24 cellular contexts compared by ENCODE assay signal in genomic region chr5:118451697-118452247, GRCh38.
A peak's percentile ranks its signal among the peaks of the same experiment; 100 is the strongest.
DNase-seq lines count a peak whose midpoint lies in the region; ATAC-seq, FAIRE-seq and TF ChIP-seq lines count a peak whose summit lies in the region.
"Had no signal": no experiment of that assay in that cellular context is flagged by ENCODE, and none has a peak within 500 bp of the region (broad histone marks: within the 10 kb centered on the region; RNA-seq: fewer than 3 reads in every experiment).

No MANE protein-coding gene starts in this region.

- in situ Hi-C loops in K562 (cut with MboI): no loop called here

- H3K36me3 Mint-ChIP-seq in GM23338 (ENCODE audit: low read depth): no peaks in the 10 kb centered on the region; the same call in 2 of the 3 replicates
- H3K36me3 Mint-ChIP-seq: CD4-positive, CD25-positive, alpha-beta regulatory T cell; CD8-positive, alpha-beta T cell had no signal

- CTCF ChIA-PET in K562 (lab: Yijun Ruan, JAX; ENCODE audit: low intra/inter-chr PET ratio): no interaction called here

- no peaks in the 10 kb centered on the region for H3K9me1 ChIP-seq in K562 (ENCODE audit: control insufficient read depth, insufficient read depth, low read length)

- 0% methylated on average over 3 of the region's 3 CpGs for WGBS in K562 (ENCODE audit: insufficient coverage, low coverage, missing lambda C conversion rate)

- H3K27ac ChIP-seq in GM23338 (ENCODE audit: low read depth) (no peak overlapping the region), K562 (ENCODE audit: extremely low read depth, low read depth, low read length) (no peak overlapping the region)
- H3K27ac ChIP-seq: 22Rv1, BLaER1, C4-2B, GM23248 had no signal

- H4K20me1 ChIP-seq in GM23338 (replicated peaks; ENCODE audit: insufficient read depth) (no peaks in the 10 kb centered on the region), K562 (replicated peaks; ENCODE audit: control insufficient read depth, insufficient read depth, low read length) (no peaks in the 10 kb centered on the region)
- H4K20me1 ChIP-seq: BLaER1 had no signal

- peak overlapping the region; percentile 50; the same call in 1 of the 2 replicates for H3K27ac Mint-ChIP-seq in GM23338
- H3K27ac Mint-ChIP-seq: B cell; CD4-positive, CD25-positive, alpha-beta regulatory T cell; CD8-positive, alpha-beta T cell had no signal

- no peaks in the 10 kb centered on the region for H3K9me3 ChIP-seq in K562 (replicated peaks; ENCODE audit: control insufficient read depth, insufficient read depth, low read depth, low read length)
- H3K9me3 ChIP-seq: BLaER1 had no signal

- H3K4me1 ChIP-seq in GM23338 (ENCODE audit: insufficient read depth) (peaks cover 13% of the 10 kb centered on the region), K562 (replicated peaks in 1 of 2; ENCODE audit: control insufficient read depth in 2 of 2, insufficient read depth in 2 of 2, low read length in 2 of 2) (no peaks in the 10 kb centered on the region)
- H3K4me1 ChIP-seq: Caco-2 had no signal

- no peak overlapping the region for H3K4me3 ChIP-seq in GM23338
- no peak overlapping the region for H3K4me3 ChIP-seq in K562
- H3K4me3 ChIP-seq: BLaER1, GM23248 had no signal

- H3K27me3 ChIP-seq in GM23338 (ENCODE audit: insufficient read depth) (no peaks in the 10 kb centered on the region), K562 (ENCODE audit: control insufficient read depth in 2 of 2, insufficient read depth in 2 of 2, low read length in 2 of 2) (no peaks in the 10 kb centered on the region)
- H3K27me3 ChIP-seq: BLaER1 had no signal

- TF ChIP-seq EP300 in Ishikawa (IDR thresholded peaks at IDR 0.05; ENCODE audit: borderline replicate concordance) (no peak), K562 (IDR thresholded peaks at IDR 0.05; ENCODE audit: low read length) (no peak)

- peak; percentile 8 for DNase-seq in DMS 273 (lab: John Stamatoyannopoulos, UW; ENCODE audit: unreplicated experiment)
- no peak for DNase-seq in DMS 273 treated with DMSO at 0.1 percent for 48 hours (lab: John Stamatoyannopoulos, UW)
- no peak for DNase-seq in GM23338 (ENCODE audit: low spot score)
- no peak for DNase-seq in K562 (ENCODE audit: extremely low read depth in 1 of 4, low spot score in 3 of 4)
- DNase-seq in superior temporal gyrus (ENCODE audit: extremely low spot score): no peak
- DNase-seq: Caco-2; CD4-positive, CD25-positive, alpha-beta regulatory T cell; CD8-positive, alpha-beta T cell; DMS53; DMS79 treated with DMSO at 0.1 percent for 48 hours; GF-D8; GM23248; H9 had no signal

- no peaks in the 10 kb centered on the region for H3K79me2 ChIP-seq in GM23338 (replicated peaks; ENCODE audit: insufficient read depth)
- no peaks in the 10 kb centered on the region for H3K79me2 ChIP-seq in K562 (ENCODE audit: control insufficient read depth, insufficient read depth, low read length)

- peaks cover 23% of the 10 kb centered on the region for H3K4me1 Mint-ChIP-seq in GM23338
- H3K4me1 Mint-ChIP-seq: B cell; CD4-positive, CD25-positive, alpha-beta regulatory T cell had no signal

- no peak for TF ChIP-seq POLR2A in K562 (conservative IDR thresholded peaks at IDR 0.05)

- H3K27me3 Mint-ChIP-seq in GM23338 (ENCODE audit: insufficient read depth, low read depth, poor library complexity): no peaks in the 10 kb centered on the region
- H3K27me3 Mint-ChIP-seq: B cell; CD4-positive, CD25-positive, alpha-beta regulatory T cell had no signal

- no peaks in the 10 kb centered on the region for H3F3A ChIP-seq in GM23338 (replicated peaks; ENCODE audit: low read depth)

- H3K9me3 Mint-ChIP-seq in GM23338: no peaks in the 10 kb centered on the region
- H3K9me3 Mint-ChIP-seq: CD8-positive, alpha-beta T cell had no signal

- no peak for TF ChIP-seq CTCF in GM23338 (conservative IDR thresholded peaks at IDR 0.05; ENCODE audit: low read depth in 2 of 2)
- TF ChIP-seq CTCF in K562 (IDR thresholded peaks at IDR 0.05 in 2 of 3, conservative IDR thresholded peaks at IDR 0.05 in 1 of 3; ENCODE audit: insufficient read depth in 2 of 3, low read depth in 1 of 3, low read length in 3 of 3): no peak

- no peak overlapping the region for H3K9ac ChIP-seq in K562 (ENCODE audit: insufficient read depth in 1 of 2, low read depth in 2 of 2, low read length in 2 of 2)
- H3K9ac ChIP-seq: BLaER1, GM23248 had no signal

- H3K36me3 ChIP-seq in GM23338 (ENCODE audit: insufficient read depth) (no peaks in the 10 kb centered on the region), K562 (ENCODE audit: control insufficient read depth, insufficient read depth, low read length) (no peaks in the 10 kb centered on the region)
- H3K36me3 ChIP-seq: BLaER1 had no signal

- ATAC-seq in GM23338: no peak
- no peak for ATAC-seq in K562
- ATAC-seq in HG03135 (IDR thresholded peaks at IDR 0.05; ENCODE audit: unreplicated experiment): no peak
- no peak for ATAC-seq in GM18907 (IDR thresholded peaks at IDR 0.05; ENCODE audit: unreplicated experiment)
- ATAC-seq: CD8-positive, alpha-beta T cell; HCT116 had no signal

- intact Hi-C loops in K562 (cut with micrococcal nuclease): no loop called here

- no peak for FAIRE-seq in K562 (lab: Jason Lieb, UNC)
- FAIRE-seq: A204.1, GM12892, GM19239 had no signal

- TF ChIP-seq RAD21 in Ishikawa (IDR thresholded peaks at IDR 0.05; ENCODE audit: low read depth): no peak
- TF ChIP-seq RAD21 in K562 (CRISPR knock-in tag; conservative IDR thresholded peaks at IDR 0.05 in 1 of 2, IDR thresholded peaks at IDR 0.05 in 1 of 2): no peak

- POLR2A ChIA-PET in K562 (lab: Yijun Ruan, JAX): no interaction called here

- no peak overlapping the region for H3K4me3 Mint-ChIP-seq in GM23338
- H3K4me3 Mint-ChIP-seq: B cell; CD4-positive, CD25-positive, alpha-beta regulatory T cell; CD8-positive, alpha-beta T cell had no signal

- BruUV-seq in K562 (replicated peaks; lab: Mats Ljungman, UMichigan): no TSS peak

- H3K4me2 ChIP-seq in GM23338 (no peak overlapping the region), K562 (ENCODE audit: insufficient read depth, low read length) (no peak overlapping the region)
- H3K4me2 ChIP-seq: BLaER1 had no signal

- H2AFZ ChIP-seq in GM23338 (no peak overlapping the region), K562 (ENCODE audit: low read depth, low read length) (no peak overlapping the region)
- H2AFZ ChIP-seq: GM23248 had no signal

- no peaks in the 10 kb centered on the region for H3K9me2 ChIP-seq in GM23338 (ENCODE audit: insufficient read depth)

TF ChIP-seq in GM23338, 12 proteins besides CTCF, POLR2A, EP300 and RAD21 (continues in another document):
- no peak for TF ChIP-seq STAT1 (IDR thresholded peaks at IDR 0.05; ENCODE audit: unreplicated experiment)

TF ChIP-seq in Ishikawa, 13 proteins besides CTCF, POLR2A, EP300 and RAD21:
- no peak for TF ChIP-seq EGR1 (IDR thresholded peaks at IDR 0.05)
- peak; percentile 71 for TF ChIP-seq NFIC (IDR thresholded peaks at IDR 0.05)
TF ChIP-seq in Ishikawa: peak in this region for 1.

TF ChIP-seq in K562, 482 proteins besides CTCF, POLR2A, EP300 and RAD21:
- TF ChIP-seq NFIC (IDR thresholded peaks at IDR 0.05): peak; percentile 95
- TF ChIP-seq NFIX (CRISPR knock-in tag; IDR thresholded peaks at IDR 0.05; ENCODE audit: low read depth): peak; percentile 89
- no peak for TF ChIP-seq ZNF583 (CRISPR knock-in tag; IDR thresholded peaks at IDR 0.05)
- peak; percentile 54; the same call in 1 of the 2 replicates for TF ChIP-seq ZNF12 (CRISPR knock-in tag; IDR thresholded peaks at IDR 0.05)
